In genomic region chr5:80078921-80079320, GRCh38 we compare ENCODE assay signal across 1 cellular context.
TF ChIP-seq lines count a peak whose summit lies in the region.

No MANE protein-coding gene starts in this region.

TF ChIP-seq in K562, 482 proteins besides CTCF, POLR2A, EP300 and RAD21 (continued from another document):
- TF ChIP-seq CREB1 (IDR thresholded peaks at IDR 0.05) (no peak), CREB1 (CRISPR knock-in tag; IDR thresholded peaks at IDR 0.05) (no peak), FOS (IDR thresholded peaks at IDR 0.05; ENCODE audit: extremely low read depth, insufficient read length) (no peak)
